In genomic region chr10:120978589-120979252, GRCh38 we compare ENCODE assay signal across 11 cellular contexts.
DNase-seq lines count a peak whose midpoint lies in the region; ATAC-seq, FAIRE-seq and TF ChIP-seq lines count a peak whose summit lies in the region.
"Had no signal": no experiment of that assay in that cellular context is flagged by ENCODE, and none has a peak within 500 bp of the region (broad histone marks: within the 10 kb centered on the region; RNA-seq: fewer than 3 reads in every experiment).

No MANE protein-coding gene starts in this region.

- H3K27ac Mint-ChIP-seq in HFFc6 (no peak overlapping the region), astrocyte (ENCODE audit: unreplicated experiment) (no peak overlapping the region)
- H3K27ac Mint-ChIP-seq: naive thymus-derived CD8-positive, alpha-beta T cell had no signal

- H3K27ac ChIP-seq in astrocyte (ENCODE audit: low read depth, low read length): no peak overlapping the region
- no peak overlapping the region for H3K27ac ChIP-seq in thoracic aorta
- no peak overlapping the region for H3K27ac ChIP-seq in left ventricle myocardium inferior (replicated peaks)

- no peak overlapping the region for H3K9ac ChIP-seq in astrocyte (ENCODE audit: low read length)

- H3K36me3 Mint-ChIP-seq in HFFc6 (ENCODE audit: low read depth): no peaks in the 10 kb centered on the region
- H3K36me3 Mint-ChIP-seq in astrocyte (ENCODE audit: low read depth, unreplicated experiment): peaks cover 2% of the 10 kb centered on the region

- H3K27me3 ChIP-seq in astrocyte (ENCODE audit: insufficient read depth, low read length): peaks cover 10% of the 10 kb centered on the region
- no peaks in the 10 kb centered on the region for H3K27me3 ChIP-seq in thoracic aorta (replicated peaks; ENCODE audit: insufficient read depth)
- H3K27me3 ChIP-seq in left ventricle myocardium inferior (ENCODE audit: low read depth): peaks cover 96% of the 10 kb centered on the region

- no peaks in the 10 kb centered on the region for H4K20me1 ChIP-seq in astrocyte (ENCODE audit: insufficient read depth, low read length)

- H3K27me3 Mint-ChIP-seq in HFFc6 (ENCODE audit: insufficient read depth) (peaks cover 2% of the 10 kb centered on the region), astrocyte (ENCODE audit: low read depth, unreplicated experiment) (peaks cover 36% of the 10 kb centered on the region)

- peaks cover 4% of the 10 kb centered on the region for H3K4me1 ChIP-seq in astrocyte (ENCODE audit: insufficient read depth, low read length)
- peaks cover 4 to 9% of the 10 kb centered on the region in 2 donors for H3K4me1 ChIP-seq in thoracic aorta (ENCODE audit: control insufficient read depth in 1 of 2, low read depth in 2 of 2)
- peaks cover 8% of the 10 kb centered on the region for H3K4me1 ChIP-seq in left ventricle myocardium inferior

- intact Hi-C loops in left colon (cut with DNase I, micrococcal nuclease) (no loop called here), left ventricle myocardium inferior (cut with micrococcal nuclease) (no loop called here)

- FAIRE-seq in astrocyte (lab: Jason Lieb, UNC): no peak

- H3K4me3 Mint-ChIP-seq in HFFc6 (no peak overlapping the region), astrocyte (ENCODE audit: unreplicated experiment) (no peak overlapping the region)

- DNase-seq in HFFc6 (peak; percentile 12), astrocyte (ENCODE audit: low read depth) (no peak), left colon (no peak), thoracic aorta (ENCODE audit: low spot score) (no peak), left ventricle myocardium inferior (no peak), DMS 273 treated with DMSO at 0.1 percent for 48 hours (lab: John Stamatoyannopoulos, UW) (no peak)
- DNase-seq in activated CD4-positive, alpha-beta T cell treated with anti-CD3 and anti-CD28 coated beads, Interleukin-2, amount 50 U/mL, for 48 hours: no peak
- DNase-seq: activated CD8-positive, alpha-beta memory T cell treated with anti-CD3 and anti-CD28 coated beads for 24 hours had no signal

- H3K36me3 ChIP-seq in astrocyte (ENCODE audit: insufficient read depth, low read length) (no peaks in the 10 kb centered on the region), thoracic aorta (no peaks in the 10 kb centered on the region), left ventricle myocardium inferior (no peaks in the 10 kb centered on the region)

- H3K9me3 ChIP-seq in astrocyte (ENCODE audit: insufficient read depth, low read depth, low read length) (peaks cover 16% of the 10 kb centered on the region), thoracic aorta (peaks cover 5% of the 10 kb centered on the region), left ventricle myocardium inferior (replicated peaks) (peaks cover 19% of the 10 kb centered on the region)

- ATAC-seq in left colon (peak; percentile 58), thoracic aorta (ENCODE audit: insufficient number of reproducible peaks, low FRiP score, low read depth) (no peak), HG03460 (IDR thresholded peaks at IDR 0.05; ENCODE audit: unreplicated experiment) (no peak)
- ATAC-seq: SK-N-SH treated with all-trans-retinoic acid at 6 μM for 48 hours had no signal

- peak overlapping the region; percentile 41 for H2AFZ ChIP-seq in astrocyte (ENCODE audit: low read depth, low read length)

- H3K79me2 ChIP-seq in astrocyte (ENCODE audit: insufficient read depth, low read length): no peaks in the 10 kb centered on the region

- H3K4me3 ChIP-seq in astrocyte (ENCODE audit: insufficient read depth, low read depth, low read length): no peak overlapping the region
- H3K4me3 ChIP-seq in thoracic aorta: peak overlapping the region; percentile 63
- no peak overlapping the region for H3K4me3 ChIP-seq in left ventricle myocardium inferior

- peak overlapping the region; percentile 71 for H3K4me2 ChIP-seq in astrocyte (ENCODE audit: low read length)

- no peak for TF ChIP-seq CTCF in HFFc6 (IDR thresholded peaks at IDR 0.05)
- TF ChIP-seq CTCF in astrocyte (IDR thresholded peaks at IDR 0.05; ENCODE audit: insufficient read depth, low read depth, low read length): no peak
- no peak for TF ChIP-seq CTCF in thoracic aorta (IDR thresholded peaks at IDR 0.05)
- TF ChIP-seq CTCF in left ventricle myocardium inferior (IDR thresholded peaks at IDR 0.05; ENCODE audit: borderline replicate concordance): no peak

- peaks cover 25% of the 10 kb centered on the region for H3K9me3 Mint-ChIP-seq in HFFc6
- peaks cover 17% of the 10 kb centered on the region for H3K9me3 Mint-ChIP-seq in astrocyte (ENCODE audit: unreplicated experiment)

- H3K4me1 Mint-ChIP-seq in HFFc6 (ENCODE audit: low read depth) (no peaks in the 10 kb centered on the region), astrocyte (ENCODE audit: low read depth, unreplicated experiment) (peaks cover 11% of the 10 kb centered on the region)
